In the genomic region with DNA sequence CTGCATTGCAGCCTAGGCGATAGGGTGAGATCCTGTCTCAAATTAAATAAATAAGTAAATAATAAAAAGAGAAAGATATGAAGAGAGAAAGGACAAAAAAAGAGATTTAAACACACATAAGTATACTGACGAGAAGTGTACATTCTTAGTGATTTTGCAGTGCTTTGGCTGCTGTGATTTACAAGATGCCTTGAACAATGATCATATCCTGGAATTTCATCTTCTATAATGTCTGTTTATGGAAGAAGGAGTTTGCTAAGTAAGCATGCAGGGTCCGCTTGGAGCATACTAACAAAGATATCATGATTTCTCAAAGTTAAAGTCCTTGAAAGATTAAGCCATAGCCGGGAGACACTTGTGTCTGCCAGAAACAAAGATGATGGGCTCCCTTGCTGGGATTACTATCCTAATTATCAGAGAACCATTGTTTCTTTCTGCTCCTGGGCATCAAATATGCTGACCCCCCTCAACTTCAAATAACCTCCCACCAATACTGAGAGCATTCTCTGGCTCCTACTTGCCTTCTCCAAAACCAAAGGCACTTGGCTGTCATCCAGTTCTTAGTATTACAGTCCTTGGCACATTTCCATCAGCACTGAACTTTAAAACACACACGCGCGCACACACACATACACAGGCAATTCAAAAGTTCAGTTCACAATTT, we compare ENCODE assay signal across 9 cellular contexts. TPM values are rescaled to one million over a fixed set of nuclear protein-coding genes. Genes with fewer than 3 reads are reported as not detected.
DNase-seq lines count a peak whose midpoint lies in the region; ATAC-seq and TF ChIP-seq lines count a peak whose summit lies in the region.
"Had no signal": no experiment of that assay in that cellular context is flagged by ENCODE, and none has a peak within 500 bp of the region (broad histone marks: within the 10 kb centered on the region; RNA-seq: fewer than 3 reads in every experiment).

No MANE protein-coding gene starts in this region.

- DNase-seq in G401 (ENCODE audit: low spot score) (peak; percentile 52), NCI-H345 treated with DMSO at 0.1 percent for 48 hours (lab: John Stamatoyannopoulos, UW; ENCODE audit: unreplicated experiment) (peak; percentile 71), epithelial cell of prostate (ENCODE audit: low read depth, low spot score) (peak; percentile 6), prostate gland (ENCODE audit: low spot score) (peak; percentile 59), HuH-7.5 (ENCODE audit: low spot score) (no peak)
- DNase-seq in naive thymus-derived CD4-positive, alpha-beta T cell: no peak
- no peak for DNase-seq in activated CD4-positive, alpha-beta T cell treated with anti-CD3 and anti-CD28 coated beads, Interleukin-2, amount 50 U/mL, for 48 hours
- DNase-seq: activated naive CD4-positive, alpha-beta T cell had no signal

- CTCF ChIA-PET in naive thymus-derived CD4-positive, alpha-beta T cell (lab: Charles Lee): no interaction called here

- no peak overlapping the region for H3K4me3 ChIP-seq in prostate gland
- no peak overlapping the region for H3K4me3 ChIP-seq in naive thymus-derived CD4-positive, alpha-beta T cell (ENCODE audit: low read length)

- no peak for TF ChIP-seq POLR2A in prostate gland (IDR thresholded peaks at IDR 0.05)

- no peak for ATAC-seq in GM21825 (IDR thresholded peaks at IDR 0.05; ENCODE audit: unreplicated experiment)
- ATAC-seq in naive thymus-derived CD4-positive, alpha-beta T cell: no peak

- no peaks in the 10 kb centered on the region for H3K36me3 Mint-ChIP-seq in naive thymus-derived CD4-positive, alpha-beta T cell

- H3K27me3 Mint-ChIP-seq in naive thymus-derived CD4-positive, alpha-beta T cell: peaks cover 0 to 25% (median 9%) of the 10 kb centered on the region in 5 donors

- H3K27ac ChIP-seq in epithelial cell of prostate (no peak overlapping the region), prostate gland (no peak overlapping the region)
- H3K27ac ChIP-seq in naive thymus-derived CD4-positive, alpha-beta T cell (ENCODE audit: low read depth, low read length): no peak overlapping the region

- no peak for TF ChIP-seq CTCF in prostate gland (IDR thresholded peaks at IDR 0.05)

- intact Hi-C loops in prostate gland (cut with DNase I): no loop called here
- intact Hi-C loops in naive thymus-derived CD4-positive, alpha-beta T cell (cut with micrococcal nuclease): no loop called here

- no peaks in the 10 kb centered on the region for H3K9me3 ChIP-seq in prostate gland
- H3K9me3 ChIP-seq in naive thymus-derived CD4-positive, alpha-beta T cell (ENCODE audit: control insufficient read depth in 2 of 3, low read length in 3 of 3): no peaks in the 10 kb centered on the region

- no peak overlapping the region for H3K4me3 Mint-ChIP-seq in naive thymus-derived CD4-positive, alpha-beta T cell

- H3K36me3 ChIP-seq in prostate gland: no peaks in the 10 kb centered on the region
- H3K36me3 ChIP-seq in naive thymus-derived CD4-positive, alpha-beta T cell (ENCODE audit: control insufficient read depth in 2 of 3, insufficient read depth in 3 of 3, low read length in 3 of 3): no peaks in the 10 kb centered on the region

- H3K4me1 Mint-ChIP-seq in naive thymus-derived CD4-positive, alpha-beta T cell: peaks cover 0 to 2% (median 0%) of the 10 kb centered on the region in 7 donors

- POLR2A ChIA-PET in naive thymus-derived CD4-positive, alpha-beta T cell (lab: Charles Lee): no interaction called here

- 13% methylated on average over 7 of the region's 7 CpGs for WGBS in prostate gland

- H3K27me3 ChIP-seq in prostate gland (replicated peaks; ENCODE audit: insufficient read depth): no peaks in the 10 kb centered on the region
- H3K27me3 ChIP-seq in naive thymus-derived CD4-positive, alpha-beta T cell (ENCODE audit: control insufficient read depth in 2 of 2, insufficient read depth in 2 of 2, low read length in 2 of 2): no peaks in the 10 kb centered on the region

- H3K9me3 Mint-ChIP-seq in naive thymus-derived CD4-positive, alpha-beta T cell: no peaks in the 10 kb centered on the region

- H3K4me1 ChIP-seq in prostate gland (replicated peaks): no peaks in the 10 kb centered on the region
- no peaks in the 10 kb centered on the region for H3K4me1 ChIP-seq in naive thymus-derived CD4-positive, alpha-beta T cell (ENCODE audit: control insufficient read depth in 2 of 2, insufficient read depth in 2 of 2, low read length in 2 of 2)

- in situ Hi-C loops in G401 (cut with HindIII; ENCODE audit: low sequenced_read_pairs): no loop called here

- no peak overlapping the region for H3K27ac Mint-ChIP-seq in naive thymus-derived CD4-positive, alpha-beta T cell

RNA-seq across cellular contexts. Expression of a gene that starts 47.5 kb away (rescaled TPM):
- total RNA-seq in G401 (2014; rRNA removed; shearing (Covaris generic)): 12.6 and 17.1 TPM in 2 replicates
- total RNA-seq in prostate gland: 10 to 100 TPM; 28.7 to 39.3 TPM
- total RNA-seq in naive thymus-derived CD4-positive, alpha-beta T cell: 10 to 100 TPM; 12.6 to 22.2 (median 20.0) TPM
- polyA plus RNA-seq in naive thymus-derived CD4-positive, alpha-beta T cell: 1 to 10 TPM; 2.6 to 3.4 TPM

Comparison
In these comparisons a context has a peak if more than half of its experiments do, and no peak if none do; other contexts are left out.
1. DNase-seq: peak in G401 (single experiment), NCI-H345 treated with DMSO at 0.1 percent for 48 hours (single experiment), epithelial cell of prostate (single experiment) and prostate gland (single experiment); none in naive thymus-derived CD4-positive, alpha-beta T cell (0 of 9), HuH-7.5 (single experiment) and activated CD4-positive, alpha-beta T cell treated with anti-CD3 and anti-CD28 coated beads, Interleukin-2, amount 50 U/mL, for 48 hours (0 of 2).